Comparison of ENCODE assay signal across 13 cellular contexts in the genomic region with DNA sequence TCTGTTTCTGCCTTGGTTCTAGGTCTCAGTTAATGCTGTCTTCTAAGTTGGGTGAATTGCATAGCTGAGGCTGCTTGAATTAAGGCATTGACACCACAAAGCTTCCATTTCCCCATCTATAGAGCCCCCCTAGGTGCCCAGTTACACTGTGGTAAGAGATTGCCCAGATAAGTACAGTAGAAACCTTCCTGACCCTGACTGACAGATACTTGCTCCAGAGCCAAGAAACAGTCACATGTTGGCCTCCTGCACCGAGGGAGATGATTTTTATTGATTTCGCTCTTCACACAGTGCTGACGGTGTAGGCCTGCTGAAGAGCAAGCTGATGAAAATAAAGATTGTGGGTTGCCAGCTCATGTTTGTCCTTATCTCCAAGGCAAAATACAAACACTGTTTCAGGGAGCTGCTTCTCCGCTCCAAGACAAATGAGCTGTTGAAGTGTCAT.
DNase-seq lines count a peak whose midpoint lies in the region; ATAC-seq and TF ChIP-seq lines count a peak whose summit lies in the region.
"Had no signal": no experiment of that assay in that cellular context is flagged by ENCODE, and none has a peak within 500 bp of the region (broad histone marks: within the 10 kb centered on the region; RNA-seq: fewer than 3 reads in every experiment).

No MANE protein-coding gene starts in this region.

- peak overlapping the region; percentile 75 for H3K4me2 ChIP-seq in parathyroid adenoma (ENCODE audit: low read length)
- H3K4me2 ChIP-seq: GM23338 had no signal

- H3K9me3 ChIP-seq in Panc1 (ENCODE audit: control insufficient read depth, insufficient read depth, low read depth, low read length) (no peaks in the 10 kb centered on the region), parathyroid adenoma (ENCODE audit: control insufficient read depth, low read length) (peaks cover 4% of the 10 kb centered on the region)
- H3K9me3 ChIP-seq: ascending aorta had no signal

- peak; percentile 33 to 35 for DNase-seq in Kasumi-1 (lab: John Stamatoyannopoulos, UW)
- no peak for DNase-seq in Panc1 (ENCODE audit: low read depth, low spot score)
- peak; percentile 42 for DNase-seq in fibroblast of mammary gland (ENCODE audit: low read depth)
- no peak for DNase-seq in iPS-NIHi11 (ENCODE audit: low spot score)
- no peak for DNase-seq in mesenteric fat pad (ENCODE audit: low spot score)
- DNase-seq in activated CD8-positive, alpha-beta memory T cell treated with anti-CD3 and anti-CD28 coated beads, Interleukin-2, amount 50 U/mL, for 4 hours = no peak
- no peak for DNase-seq in NCI-H1436 treated with DMSO at 0.1 percent for 48 hours (lab: John Stamatoyannopoulos, UW)
- DNase-seq: activated T-cell treated with anti-CD3 and anti-CD28 coated beads for 4 hours, NCI-H2081, RPMI8226 had no signal

- CTCF ChIA-PET in Panc1 (lab: Charles Lee) = no interaction called here

- H3K27me3 ChIP-seq in Panc1 (ENCODE audit: control insufficient read depth, insufficient read depth, low read length) = no peaks in the 10 kb centered on the region
- H3K27me3 ChIP-seq in parathyroid adenoma (ENCODE audit: control insufficient read depth, insufficient read depth, low read length) = no peaks in the 10 kb centered on the region
- H3K27me3 ChIP-seq: ascending aorta had no signal

- POLR2A ChIA-PET in Panc1 (lab: Charles Lee) = interaction anchor here (0.8 kb wide), 1 partner anchor 66 kb away, joined by 3 read pairs; no protein-coding TSS in a partner anchor

- in situ Hi-C loops in Panc1 (cut with HindIII; ENCODE audit: low pct_unique_long_range_greater_than_20kb, low sequenced_read_pairs) = no loop called here

- H3K36me3 ChIP-seq in Panc1 (ENCODE audit: control insufficient read depth, insufficient read depth, low read length) = no peaks in the 10 kb centered on the region
- H3K36me3 ChIP-seq in parathyroid adenoma (ENCODE audit: control insufficient read depth, insufficient read depth, low read length) = no peaks in the 10 kb centered on the region
- H3K36me3 ChIP-seq: ascending aorta had no signal

- ATAC-seq in Panc1 = peak; percentile 46
- ATAC-seq: GM23338 had no signal

- H3K4me1 ChIP-seq in Panc1 (ENCODE audit: control insufficient read depth, insufficient read depth, low read length) (0 out of 2 replicates have a peak, but pooled peaks cover 3% of the 10 kb centered on the region), parathyroid adenoma (peaks cover 69% of the 10 kb centered on the region)
- H3K4me1 ChIP-seq: ascending aorta had no signal

- H3K79me2 ChIP-seq in parathyroid adenoma = peaks cover 2% of the 10 kb centered on the region

- TF ChIP-seq CTCF in Panc1 (IDR thresholded peaks at IDR 0.05) = no peak
- TF ChIP-seq CTCF in fibroblast of mammary gland (conservative IDR thresholded peaks at IDR 0.05; ENCODE audit: control insufficient read depth, insufficient read depth, low read depth, low read length) = no peak
- TF ChIP-seq CTCF in parathyroid adenoma (IDR thresholded peaks at IDR 0.05) = no peak

- H3K27ac ChIP-seq in Panc1 (ENCODE audit: low read length) (peak overlapping the region; percentile 18; the same call in 1 of the 2 replicates), parathyroid adenoma (peak overlapping the region; percentile 99)
- H3K27ac ChIP-seq: ascending aorta had no signal

- H3K9ac ChIP-seq in parathyroid adenoma = no peak overlapping the region

- H3K4me3 ChIP-seq in Panc1 (ENCODE audit: low read depth in 2 of 2, low read length in 2 of 2) (no peak overlapping the region), fibroblast of mammary gland (ENCODE audit: control insufficient read depth, low read depth, low read length) (no peak overlapping the region), parathyroid adenoma (ENCODE audit: low read depth, low read length) (peak overlapping the region; percentile 34)
- H3K4me3 ChIP-seq: ascending aorta, GM23338 had no signal

- BruUV-seq in Panc1 (replicated peaks; lab: Mats Ljungman, UMichigan) = no TSS peak

- intact Hi-C loops in Panc1 (cut with micrococcal nuclease; ENCODE audit: unreplicated experiment) = no loop called here

- H2AFZ ChIP-seq in parathyroid adenoma = peak overlapping the region; percentile 46
- H2AFZ ChIP-seq: GM23338 had no signal

Comparison
In these comparisons a context has a peak if more than half of its experiments do, and no peak if none do; other contexts are left out.
1. DNase-seq: peak in Kasumi-1 (2 of 2) and fibroblast of mammary gland (single experiment); none in Panc1 (single experiment), iPS-NIHi11 (single experiment), mesenteric fat pad (single experiment), activated CD8-positive, alpha-beta memory T cell treated with anti-CD3 and anti-CD28 coated beads, Interleukin-2, amount 50 U/mL, for 4 hours (single experiment) and NCI-H1436 treated with DMSO at 0.1 percent for 48 hours (single experiment).